In genomic region chr13:19959831-19960672, GRCh38 we compare ENCODE assay signal across 1 cellular context.
TF ChIP-seq lines count a peak whose summit lies in the region.

No MANE protein-coding gene starts in this region.

TF ChIP-seq in HepG2, 621 proteins besides CTCF, POLR2A, EP300 and RAD21 (continued from another document and continues in another):
- TF ChIP-seq, protein P1, sequence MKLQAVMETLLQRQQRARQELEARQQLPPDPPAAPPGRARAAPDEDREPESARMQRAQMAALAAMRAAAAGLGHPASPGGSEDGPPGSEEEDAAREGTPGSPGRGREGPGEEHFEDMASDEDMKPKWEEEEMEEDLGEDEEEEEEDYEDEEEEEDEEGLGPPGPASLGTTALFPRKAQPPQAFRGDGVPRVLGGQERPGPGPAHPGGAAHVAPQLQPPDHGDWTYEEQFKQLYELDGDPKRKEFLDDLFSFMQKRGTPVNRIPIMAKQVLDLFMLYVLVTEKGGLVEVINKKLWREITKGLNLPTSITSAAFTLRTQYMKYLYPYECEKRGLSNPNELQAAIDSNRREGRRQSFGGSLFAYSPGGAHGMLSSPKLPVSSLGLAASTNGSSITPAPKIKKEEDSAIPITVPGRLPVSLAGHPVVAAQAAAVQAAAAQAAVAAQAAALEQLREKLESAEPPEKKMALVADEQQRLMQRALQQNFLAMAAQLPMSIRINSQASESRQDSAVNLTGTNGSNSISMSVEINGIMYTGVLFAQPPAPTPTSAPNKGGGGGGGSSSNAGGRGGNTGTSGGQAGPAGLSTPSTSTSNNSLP (IDR thresholded peaks at IDR 0.05; ENCODE audit: low read depth, low read length) = peak; percentile 82
- TF ChIP-seq ZNF337 (CRISPR knock-in tag; IDR thresholded peaks at IDR 0.05; ENCODE audit: borderline replicate concordance, low read depth) (no peak), RNF2 (conservative IDR thresholded peaks at IDR 0.05; ENCODE audit: low read depth) (no peak), FOXO4 (CRISPR knock-in tag; conservative IDR thresholded peaks at IDR 0.05) (no peak), SMC3 (IDR thresholded peaks at IDR 0.05; ENCODE audit: low read length) (peak; percentile 53; the same call in 1 of the 2 replicates), RXRA (CRISPR knock-in tag; IDR thresholded peaks at IDR 0.05) (no peak), MYC (CRISPR knock-in tag; IDR thresholded peaks at IDR 0.05; ENCODE audit: borderline replicate concordance) (peak; percentile 22; the same call in 1 of the 2 replicates), ZNF749 (CRISPR knock-in tag; IDR thresholded peaks at IDR 0.05; ENCODE audit: borderline replicate concordance) (no peak), MXI1 (IDR thresholded peaks at IDR 0.05; ENCODE audit: borderline replicate concordance, low read depth, low read length) (peak; percentile 44; the same call in 1 of the 3 replicates), ZNF331 (CRISPR knock-in tag; IDR thresholded peaks at IDR 0.05) (peak; percentile 50; the same call in 1 of the 2 replicates), PPARG (CRISPR knock-in tag; conservative IDR thresholded peaks at IDR 0.05) (no peak), ZNF430 (CRISPR knock-in tag; IDR thresholded peaks at IDR 0.05) (peak; percentile 50; the same call in 1 of the 2 replicates), SOX6 (IDR thresholded peaks at IDR 0.05) (no peak), SOX6 (CRISPR knock-in tag; IDR thresholded peaks at IDR 0.05) (0 out of 2 replicates have a peak, but pooled peaks have one; percentile 4), KDM5A (IDR thresholded peaks at IDR 0.05; ENCODE audit: borderline replicate concordance, low read length) (no peak), ZNF292 (CRISPR knock-in tag; IDR thresholded peaks at IDR 0.05; ENCODE audit: borderline replicate concordance, low read depth) (peak; percentile 68; the same call in 1 of the 2 replicates), MAZ (IDR thresholded peaks at IDR 0.05; ENCODE audit: borderline replicate concordance, low read depth, low read length) (peak; percentile 89; the same call in 1 of the 2 replicates), MAZ (CRISPR knock-in tag; IDR thresholded peaks at IDR 0.05; ENCODE audit: low read depth) (no peak), KLF12 (CRISPR knock-in tag; IDR thresholded peaks at IDR 0.05; ENCODE audit: borderline replicate concordance) (no peak), ZNF232 (CRISPR knock-in tag; IDR thresholded peaks at IDR 0.05; ENCODE audit: borderline replicate concordance) (no peak), MZF1 (CRISPR knock-in tag; IDR thresholded peaks at IDR 0.05; ENCODE audit: borderline replicate concordance) (0 out of 2 replicates have a peak, but pooled peaks have one; percentile 20), ESRRA (CRISPR knock-in tag; IDR thresholded peaks at IDR 0.05; ENCODE audit: low read depth) (no peak), THYN1 (CRISPR knock-in tag; IDR thresholded peaks at IDR 0.05; ENCODE audit: borderline replicate concordance, low read depth) (no peak), MXD4 (CRISPR knock-in tag; IDR thresholded peaks at IDR 0.05) (no peak), SETDB1 (CRISPR knock-in tag; IDR thresholded peaks at IDR 0.05; ENCODE audit: borderline replicate concordance) (no peak), TFAP4 (IDR thresholded peaks at IDR 0.05; ENCODE audit: borderline replicate concordance, low read depth) (peak; percentile 87; the same call in 1 of the 2 replicates), GATAD2A (CRISPR knock-in tag; IDR thresholded peaks at IDR 0.05) (peak; percentile 49; the same call in 1 of the 2 replicates), HNRNPL (IDR thresholded peaks at IDR 0.05; ENCODE audit: low read depth, low read length) (0 out of 2 replicates have a peak, but pooled peaks have one; percentile 78), TFDP2 (CRISPR knock-in tag; IDR thresholded peaks at IDR 0.05) (0 out of 2 replicates have a peak, but pooled peaks have one; percentile 18), EHMT2 (IDR thresholded peaks at IDR 0.05; ENCODE audit: borderline replicate concordance, low read depth, low read length) (no peak), ARNT (IDR thresholded peaks at IDR 0.05) (no peak), ATF1 (CRISPR knock-in tag; IDR thresholded peaks at IDR 0.05) (no peak), ZNF263 (CRISPR knock-in tag; IDR thresholded peaks at IDR 0.05) (peak; percentile 20; the same call in 1 of the 2 replicates), SALL1 (CRISPR knock-in tag; IDR thresholded peaks at IDR 0.05) (peak; percentile 30), BHLHE40 (IDR thresholded peaks at IDR 0.05; ENCODE audit: low read length) (peak; percentile 86), LCORL (IDR thresholded peaks at IDR 0.05) (no peak), LCORL (CRISPR knock-in tag; IDR thresholded peaks at IDR 0.05) (0 out of 2 replicates have a peak, but pooled peaks have one; percentile 16), CEBPB (IDR thresholded peaks at IDR 0.05; ENCODE audit: borderline replicate concordance, low read depth, low read length) (peak; percentile 60; the same call in 1 of the 2 replicates), ZNF7 (CRISPR knock-in tag; IDR thresholded peaks at IDR 0.05) (no peak), HMGXB4 (CRISPR knock-in tag; IDR thresholded peaks at IDR 0.05; ENCODE audit: borderline replicate concordance in 1 of 2, low read depth in 1 of 2) (peak; percentile 80 to 90), SP5 (CRISPR knock-in tag; IDR thresholded peaks at IDR 0.05; ENCODE audit: borderline replicate concordance, low read depth) (no peak)
- TF ChIP-seq, protein P2, sequence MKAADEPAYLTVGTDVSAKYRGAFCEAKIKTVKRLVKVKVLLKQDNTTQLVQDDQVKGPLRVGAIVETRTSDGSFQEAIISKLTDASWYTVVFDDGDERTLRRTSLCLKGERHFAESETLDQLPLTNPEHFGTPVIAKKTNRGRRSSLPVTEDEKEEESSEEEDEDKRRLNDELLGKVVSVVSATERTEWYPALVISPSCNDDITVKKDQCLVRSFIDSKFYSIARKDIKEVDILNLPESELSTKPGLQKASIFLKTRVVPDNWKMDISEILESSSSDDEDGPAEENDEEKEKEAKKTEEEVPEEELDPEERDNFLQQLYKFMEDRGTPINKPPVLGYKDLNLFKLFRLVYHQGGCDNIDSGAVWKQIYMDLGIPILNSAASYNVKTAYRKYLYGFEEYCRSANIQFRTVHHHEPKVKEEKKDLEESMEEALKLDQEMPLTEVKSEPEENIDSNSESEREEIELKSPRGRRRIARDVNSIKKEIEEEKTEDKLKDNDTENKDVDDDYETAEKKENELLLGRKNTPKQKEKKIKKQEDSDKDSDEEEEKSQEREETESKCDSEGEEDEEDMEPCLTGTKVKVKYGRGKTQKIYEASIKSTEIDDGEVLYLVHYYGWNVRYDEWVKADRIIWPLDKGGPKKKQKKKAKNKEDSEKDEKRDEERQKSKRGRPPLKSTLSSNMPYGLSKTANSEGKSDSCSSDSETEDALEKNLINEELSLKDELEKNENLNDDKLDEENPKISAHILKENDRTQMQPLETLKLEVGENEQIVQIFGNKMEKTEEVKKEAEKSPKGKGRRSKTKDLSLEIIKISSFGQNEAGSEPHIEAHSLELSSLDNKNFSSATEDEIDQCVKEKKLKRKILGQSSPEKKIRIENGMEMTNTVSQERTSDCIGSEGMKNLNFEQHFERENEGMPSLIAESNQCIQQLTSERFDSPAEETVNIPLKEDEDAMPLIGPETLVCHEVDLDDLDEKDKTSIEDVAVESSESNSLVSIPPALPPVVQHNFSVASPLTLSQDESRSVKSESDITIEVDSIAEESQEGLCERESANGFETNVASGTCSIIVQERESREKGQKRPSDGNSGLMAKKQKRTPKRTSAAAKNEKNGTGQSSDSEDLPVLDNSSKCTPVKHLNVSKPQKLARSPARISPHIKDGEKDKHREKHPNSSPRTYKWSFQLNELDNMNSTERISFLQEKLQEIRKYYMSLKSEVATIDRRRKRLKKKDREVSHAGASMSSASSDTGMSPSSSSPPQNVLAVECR (CRISPR knock-in tag; IDR thresholded peaks at IDR 0.05; ENCODE audit: borderline replicate concordance) = peak; percentile 51
- TF ChIP-seq, protein P3, sequence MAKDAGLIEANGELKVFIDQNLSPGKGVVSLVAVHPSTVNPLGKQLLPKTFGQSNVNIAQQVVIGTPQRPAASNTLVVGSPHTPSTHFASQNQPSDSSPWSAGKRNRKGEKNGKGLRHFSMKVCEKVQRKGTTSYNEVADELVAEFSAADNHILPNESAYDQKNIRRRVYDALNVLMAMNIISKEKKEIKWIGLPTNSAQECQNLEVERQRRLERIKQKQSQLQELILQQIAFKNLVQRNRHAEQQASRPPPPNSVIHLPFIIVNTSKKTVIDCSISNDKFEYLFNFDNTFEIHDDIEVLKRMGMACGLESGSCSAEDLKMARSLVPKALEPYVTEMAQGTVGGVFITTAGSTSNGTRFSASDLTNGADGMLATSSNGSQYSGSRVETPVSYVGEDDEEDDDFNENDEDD (CRISPR knock-in tag; IDR thresholded peaks at IDR 0.05; ENCODE audit: borderline replicate concordance) = peak; percentile 49; the same call in 1 of the 2 replicates
- TF ChIP-seq, protein P4, sequence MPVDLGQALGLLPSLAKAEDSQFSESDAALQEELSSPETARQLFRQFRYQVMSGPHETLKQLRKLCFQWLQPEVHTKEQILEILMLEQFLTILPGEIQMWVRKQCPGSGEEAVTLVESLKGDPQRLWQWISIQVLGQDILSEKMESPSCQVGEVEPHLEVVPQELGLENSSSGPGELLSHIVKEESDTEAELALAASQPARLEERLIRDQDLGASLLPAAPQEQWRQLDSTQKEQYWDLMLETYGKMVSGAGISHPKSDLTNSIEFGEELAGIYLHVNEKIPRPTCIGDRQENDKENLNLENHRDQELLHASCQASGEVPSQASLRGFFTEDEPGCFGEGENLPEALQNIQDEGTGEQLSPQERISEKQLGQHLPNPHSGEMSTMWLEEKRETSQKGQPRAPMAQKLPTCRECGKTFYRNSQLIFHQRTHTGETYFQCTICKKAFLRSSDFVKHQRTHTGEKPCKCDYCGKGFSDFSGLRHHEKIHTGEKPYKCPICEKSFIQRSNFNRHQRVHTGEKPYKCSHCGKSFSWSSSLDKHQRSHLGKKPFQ (CRISPR knock-in tag; IDR thresholded peaks at IDR 0.05; ENCODE audit: insufficient replicate concordance) = no peak
- TF ChIP-seq, protein P5, sequence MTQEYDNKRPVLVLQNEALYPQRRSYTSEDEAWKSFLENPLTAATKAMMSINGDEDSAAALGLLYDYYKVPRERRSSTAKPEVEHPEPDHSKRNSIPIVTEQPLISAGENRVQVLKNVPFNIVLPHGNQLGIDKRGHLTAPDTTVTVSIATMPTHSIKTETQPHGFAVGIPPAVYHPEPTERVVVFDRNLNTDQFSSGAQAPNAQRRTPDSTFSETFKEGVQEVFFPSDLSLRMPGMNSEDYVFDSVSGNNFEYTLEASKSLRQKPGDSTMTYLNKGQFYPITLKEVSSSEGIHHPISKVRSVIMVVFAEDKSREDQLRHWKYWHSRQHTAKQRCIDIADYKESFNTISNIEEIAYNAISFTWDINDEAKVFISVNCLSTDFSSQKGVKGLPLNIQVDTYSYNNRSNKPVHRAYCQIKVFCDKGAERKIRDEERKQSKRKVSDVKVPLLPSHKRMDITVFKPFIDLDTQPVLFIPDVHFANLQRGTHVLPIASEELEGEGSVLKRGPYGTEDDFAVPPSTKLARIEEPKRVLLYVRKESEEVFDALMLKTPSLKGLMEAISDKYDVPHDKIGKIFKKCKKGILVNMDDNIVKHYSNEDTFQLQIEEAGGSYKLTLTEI (CRISPR knock-in tag; conservative IDR thresholded peaks at IDR 0.05) = no peak
- TF ChIP-seq, protein P6, sequence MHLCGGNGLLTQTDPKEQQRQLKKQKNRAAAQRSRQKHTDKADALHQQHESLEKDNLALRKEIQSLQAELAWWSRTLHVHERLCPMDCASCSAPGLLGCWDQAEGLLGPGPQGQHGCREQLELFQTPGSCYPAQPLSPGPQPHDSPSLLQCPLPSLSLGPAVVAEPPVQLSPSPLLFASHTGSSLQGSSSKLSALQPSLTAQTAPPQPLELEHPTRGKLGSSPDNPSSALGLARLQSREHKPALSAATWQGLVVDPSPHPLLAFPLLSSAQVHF (CRISPR knock-in tag; IDR thresholded peaks at IDR 0.05) = no peak
- TF ChIP-seq, protein P7, sequence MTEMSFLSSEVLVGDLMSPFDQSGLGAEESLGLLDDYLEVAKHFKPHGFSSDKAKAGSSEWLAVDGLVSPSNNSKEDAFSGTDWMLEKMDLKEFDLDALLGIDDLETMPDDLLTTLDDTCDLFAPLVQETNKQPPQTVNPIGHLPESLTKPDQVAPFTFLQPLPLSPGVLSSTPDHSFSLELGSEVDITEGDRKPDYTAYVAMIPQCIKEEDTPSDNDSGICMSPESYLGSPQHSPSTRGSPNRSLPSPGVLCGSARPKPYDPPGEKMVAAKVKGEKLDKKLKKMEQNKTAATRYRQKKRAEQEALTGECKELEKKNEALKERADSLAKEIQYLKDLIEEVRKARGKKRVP (CRISPR knock-in tag; IDR thresholded peaks at IDR 0.05) = peak in 1 of 2 experiments; percentile 43; a peak in 1 of 4 replicates
